In genomic region chr6:136726837-136727557, GRCh38 we compare ENCODE assay signal across 15 cellular contexts.
"Had no signal": no experiment of that assay in that cellular context is flagged by ENCODE, and none has a peak within 500 bp of the region (broad histone marks: within the 10 kb centered on the region; RNA-seq: fewer than 3 reads in every experiment).

No MANE protein-coding gene starts in this region.

- H3K27ac ChIP-seq: cardiac muscle cell, dorsolateral prefrontal cortex, left ventricle myocardium inferior, neutrophil, thyroid gland had no signal

- ATAC-seq: activated CD4-positive, CD25-positive, alpha-beta regulatory T cell treated with anti-CD3 and anti-CD28 coated beads, Interleukin-2, amount 50 U/mL, for 24 hours; activated CD8-positive, alpha-beta memory T cell treated with anti-CD3 and anti-CD28 coated beads, Interleukin-2, amount 10 ng/mL, durations not matched to agents 7 days and 5 days; gastroesophageal sphincter; natural killer cell; stimulated activated naive B cell treated with anti-CD40 and anti-IgM and Interleukin-4, amounts not matched to agents 10 μg/mL and 1 μg/mL and 100 μg/mL, for 72 hours had no signal

- DNase-seq: activated CD4-positive, alpha-beta T cell treated with anti-CD3 and anti-CD28 coated beads, Interleukin-2, amount 50 U/mL, for 48 hours; activated CD8-positive, alpha-beta memory T cell treated with anti-CD3 and anti-CD28 coated beads, Interleukin-2, amount 10 ng/mL, durations not matched to agents 7 days and 5 days; activated naive CD4-positive, alpha-beta T cell treated with anti-CD3 and anti-CD28 coated beads, Interleukin-2, amount 10 ng/mL, durations not matched to agents 7 days and 5 days; activated T-cell treated with anti-CD3 and anti-CD28 coated beads, Interleukin-2, amount 50 U/mL, for 24 hours; dorsolateral prefrontal cortex; left ventricle myocardium inferior; mesenchymal stem cell; natural killer cell; stimulated activated naive B cell treated with anti-CD40 and anti-IgM and Interleukin-4, amounts not matched to agents 10 μg/mL and 1 μg/mL and 100 μg/mL, for 72 hours; thyroid gland had no signal

- H3K9me3 ChIP-seq: gastroesophageal sphincter, neutrophil, thyroid gland had no signal

- H3K4me3 Mint-ChIP-seq: activated CD8-positive, alpha-beta memory T cell treated with anti-CD3 and anti-CD28 coated beads, Interleukin-2, amount 10 ng/mL, durations not matched to agents 7 days and 5 days; activated naive CD4-positive, alpha-beta T cell treated with anti-CD3 and anti-CD28 coated beads, Interleukin-2, amount 10 ng/mL, durations not matched to agents 7 days and 5 days; activated T-cell treated with anti-CD3 and anti-CD28 coated beads, Interleukin-2, amount 50 U/mL, for 24 hours; natural killer cell; stimulated activated naive B cell treated with anti-CD40 and anti-IgM and Interleukin-4, amounts not matched to agents 10 μg/mL and 1 μg/mL and 100 μg/mL, for 72 hours; T-helper 2 cell treated with Interferon-gamma antibody and Interleukin-4, amounts not matched to agents 5 μg/mL and 100 μg/mL, for 36 hours had no signal

- H3K36me3 Mint-ChIP-seq: natural killer cell had no signal

- H3K4me3 ChIP-seq: cardiac muscle cell, dorsolateral prefrontal cortex, gastroesophageal sphincter, left ventricle myocardium inferior, thyroid gland had no signal

- H3K36me3 ChIP-seq: cardiac muscle cell, gastroesophageal sphincter, left ventricle myocardium inferior, neutrophil, thyroid gland had no signal

- H3K27me3 ChIP-seq: cardiac muscle cell, dorsolateral prefrontal cortex, gastroesophageal sphincter, neutrophil, thyroid gland had no signal

- H3K9me3 Mint-ChIP-seq: activated naive CD4-positive, alpha-beta T cell treated with anti-CD3 and anti-CD28 coated beads, Interleukin-2, amount 10 ng/mL, durations not matched to agents 7 days and 5 days; activated T-cell treated with anti-CD3 and anti-CD28 coated beads, Interleukin-2, amount 50 U/mL, for 24 hours; natural killer cell had no signal

- H3K27ac Mint-ChIP-seq: activated CD8-positive, alpha-beta memory T cell treated with anti-CD3 and anti-CD28 coated beads, Interleukin-2, amount 10 ng/mL, durations not matched to agents 7 days and 5 days; activated naive CD4-positive, alpha-beta T cell treated with anti-CD3 and anti-CD28 coated beads, Interleukin-2, amount 10 ng/mL, durations not matched to agents 7 days and 5 days; activated T-cell treated with anti-CD3 and anti-CD28 coated beads, Interleukin-2, amount 50 U/mL, for 24 hours; stimulated activated naive B cell treated with anti-CD40 and anti-IgM and Interleukin-4, amounts not matched to agents 10 μg/mL and 1 μg/mL and 100 μg/mL, for 72 hours; T-helper 2 cell treated with Interferon-gamma antibody and Interleukin-4, amounts not matched to agents 5 μg/mL and 100 μg/mL, for 36 hours had no signal

- H3K27me3 Mint-ChIP-seq: activated CD8-positive, alpha-beta memory T cell treated with anti-CD3 and anti-CD28 coated beads, Interleukin-2, amount 10 ng/mL, durations not matched to agents 7 days and 5 days; activated naive CD4-positive, alpha-beta T cell treated with anti-CD3 and anti-CD28 coated beads, Interleukin-2, amount 10 ng/mL, durations not matched to agents 7 days and 5 days; activated T-cell treated with anti-CD3 and anti-CD28 coated beads, Interleukin-2, amount 50 U/mL, for 24 hours; stimulated activated naive B cell treated with anti-CD40 and anti-IgM and Interleukin-4, amounts not matched to agents 10 μg/mL and 1 μg/mL and 100 μg/mL, for 72 hours had no signal
